9 cellular contexts compared by ENCODE assay signal in the genomic region with DNA sequence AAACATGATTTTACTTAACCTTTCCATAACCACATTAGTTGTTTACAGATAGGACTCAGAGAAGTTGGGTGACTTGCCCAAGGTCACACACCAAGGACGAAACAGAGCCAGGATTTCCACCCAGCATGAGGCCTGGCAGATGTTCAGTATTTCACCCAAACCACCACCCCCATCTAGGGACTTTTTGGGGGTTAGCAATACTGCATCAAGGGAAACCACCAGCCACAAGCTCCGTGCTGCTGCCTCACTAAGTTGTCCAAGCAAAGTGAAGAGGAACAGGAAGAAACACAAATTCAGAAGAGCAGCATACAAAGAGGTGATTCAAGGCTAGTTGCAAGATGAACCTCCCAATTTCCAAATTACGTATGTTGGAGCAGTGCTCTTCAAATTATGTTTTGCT.
DNase-seq lines count a peak whose midpoint lies in the region; ATAC-seq and TF ChIP-seq lines count a peak whose summit lies in the region.
"Had no signal": no experiment of that assay in that cellular context is flagged by ENCODE, and none has a peak within 500 bp of the region (broad histone marks: within the 10 kb centered on the region; RNA-seq: fewer than 3 reads in every experiment).

No MANE protein-coding gene starts in this region.

- peaks cover 0 to 2% (median 0%) of the 10 kb centered on the region in 5 donors for H3K9me3 Mint-ChIP-seq in CD8-positive, alpha-beta memory T cell

- H2AFZ ChIP-seq in Loucy (ENCODE audit: low read length): no peak overlapping the region

- no peaks in the 10 kb centered on the region for H3K36me3 Mint-ChIP-seq in CD8-positive, alpha-beta memory T cell

- H3K4me2 ChIP-seq in Loucy (ENCODE audit: low read depth, low read length, poor library complexity, severe bottlenecking): no peak overlapping the region

- no peaks in the 10 kb centered on the region for H3K9me3 ChIP-seq in CD8-positive, alpha-beta memory T cell (ENCODE audit: low read length)
- H3K9me3 ChIP-seq in Loucy (ENCODE audit: insufficient read depth, low read depth, low read length): no peaks in the 10 kb centered on the region

- no peaks in the 10 kb centered on the region for H3K27me3 Mint-ChIP-seq in CD8-positive, alpha-beta memory T cell

- no peaks in the 10 kb centered on the region for H3K27me3 ChIP-seq in CD8-positive, alpha-beta memory T cell (ENCODE audit: insufficient read depth, low read length, poor library complexity, severe bottlenecking)
- H3K27me3 ChIP-seq in Loucy (ENCODE audit: insufficient read depth, low read length, poor library complexity, severe bottlenecking): no peaks in the 10 kb centered on the region

- POLR2A ChIA-PET in CD8-positive, alpha-beta memory T cell (lab: Charles Lee): no interaction called here

- no peak overlapping the region for H3K27ac ChIP-seq in CD8-positive, alpha-beta memory T cell (ENCODE audit: low read depth, low read length)

- peak overlapping the region in 4 of 8 donors; percentile 15 to 81 (median 78) for H3K27ac Mint-ChIP-seq in CD8-positive, alpha-beta memory T cell

- peak in 4 of 5 donors; percentile 1 to 49 (median 28) for DNase-seq in CD8-positive, alpha-beta memory T cell
- DNase-seq in NCI-H526 treated with DMSO at 0.1 percent for 48 hours (lab: John Stamatoyannopoulos, UW): no peak
- no peak for DNase-seq in NCI-H1694 treated with DMSO at 0.1 percent for 48 hours (lab: John Stamatoyannopoulos, UW)
- no peak for DNase-seq in hepatic stellate cell (ENCODE audit: low spot score)
- DNase-seq in posterior cingulate gyrus: no peak
- DNase-seq: activated CD4-positive, CD25-positive, alpha-beta regulatory T cell treated with anti-CD3 and anti-CD28 coated beads, Interleukin-2, amount 50 U/mL, for 72 hours had no signal

- H3K9ac ChIP-seq in Loucy (ENCODE audit: low read depth, low read length, poor library complexity, severe bottlenecking): no peak overlapping the region

- CTCF ChIA-PET in CD8-positive, alpha-beta memory T cell (lab: Charles Lee): no interaction called here

- ATAC-seq in GM18873 (IDR thresholded peaks at IDR 0.05; ENCODE audit: low FRiP score, unreplicated experiment): peak; percentile 97
- ATAC-seq in HG02763 (IDR thresholded peaks at IDR 0.05; ENCODE audit: unreplicated experiment): peak; percentile 97

- intact Hi-C loops in posterior cingulate gyrus (cut with DNase I): no loop called here

- H4K20me1 ChIP-seq in Loucy (ENCODE audit: insufficient read depth, low read length, poor library complexity, severe bottlenecking): no peaks in the 10 kb centered on the region

- no peaks in the 10 kb centered on the region for H3K36me3 ChIP-seq in CD8-positive, alpha-beta memory T cell (ENCODE audit: insufficient read depth, low read length)
- H3K36me3 ChIP-seq in Loucy (ENCODE audit: insufficient read depth, low read length): no peaks in the 10 kb centered on the region

- no peaks in the 10 kb centered on the region for H3K9me2 ChIP-seq in Loucy (replicated peaks; ENCODE audit: low read depth, low read length)

- H3K4me1 ChIP-seq in CD8-positive, alpha-beta memory T cell (ENCODE audit: insufficient read depth, low read length): no peaks in the 10 kb centered on the region
- peaks cover 13% of the 10 kb centered on the region for H3K4me1 ChIP-seq in Loucy (ENCODE audit: insufficient read depth, low read length, poor library complexity, severe bottlenecking)

- H3K4me3 ChIP-seq in CD8-positive, alpha-beta memory T cell (ENCODE audit: low read length): no peak overlapping the region
- no peak overlapping the region for H3K4me3 ChIP-seq in Loucy (ENCODE audit: low read length, poor library complexity, severe bottlenecking)

- H3K4me1 Mint-ChIP-seq in CD8-positive, alpha-beta memory T cell: peaks cover 8 to 14% (median 10%) of the 10 kb centered on the region in 3 donors

- peak overlapping the region in 2 of 7 donors; percentile 16 to 46 for H3K4me3 Mint-ChIP-seq in CD8-positive, alpha-beta memory T cell

- no peaks in the 10 kb centered on the region for H3F3A ChIP-seq in Loucy (ENCODE audit: low read depth)

- H3K79me2 ChIP-seq in Loucy (ENCODE audit: insufficient read depth, low read length): no peaks in the 10 kb centered on the region

- TF ChIP-seq CTCF in Loucy (conservative IDR thresholded peaks at IDR 0.05; ENCODE audit: low read length): peak; percentile 26; the same call in 1 of the 2 replicates

Comparison
In these comparisons a context has a peak if more than half of its experiments do, and no peak if none do; other contexts are left out.
1. DNase-seq: peak in CD8-positive, alpha-beta memory T cell (4 of 5); none in NCI-H526 treated with DMSO at 0.1 percent for 48 hours (single experiment), NCI-H1694 treated with DMSO at 0.1 percent for 48 hours (single experiment), hepatic stellate cell (single experiment) and posterior cingulate gyrus (0 of 10).